15 cellular contexts compared by ENCODE assay signal in genomic region chr9:79224672-79225433, GRCh38.
A peak's percentile ranks its signal among the peaks of the same experiment; 100 is the strongest.
DNase-seq lines count a peak whose midpoint lies in the region; ATAC-seq, FAIRE-seq and TF ChIP-seq lines count a peak whose summit lies in the region.
"Had no signal": no experiment of that assay in that cellular context is flagged by ENCODE, and none has a peak within 500 bp of the region (broad histone marks: within the 10 kb centered on the region; RNA-seq: fewer than 3 reads in every experiment).

No MANE protein-coding gene starts in this region.

- H3K9me3 ChIP-seq in A549 = peaks cover 3% of the 10 kb centered on the region; the same call in 1 of the 3 replicates
- H3K9me3 ChIP-seq in SK-N-SH = no peaks in the 10 kb centered on the region
- H3K9me3 ChIP-seq in spleen = no peaks in the 10 kb centered on the region

- intact Hi-C loops in spleen (cut with DNase I; ENCODE audit: low total_unique reads) = no loop called here
- intact Hi-C loops in activated CD4-positive, alpha-beta T cell treated with anti-CD3 and anti-CD28 coated beads, Interleukin-2, amount 10 ng/mL, durations not matched to agents 24 days and 14 days (cut with micrococcal nuclease) = no loop called here

- no peak for TF ChIP-seq CTCF in A549 (IDR thresholded peaks at IDR 0.05)
- TF ChIP-seq CTCF in SK-N-SH (IDR thresholded peaks at IDR 0.05) = no peak
- no peak for TF ChIP-seq CTCF in spleen (IDR thresholded peaks at IDR 0.05 in 8 of 11, conservative IDR thresholded peaks at IDR 0.05 in 3 of 11)

- peaks cover 0 to 4% of the 10 kb centered on the region in 2 experiments for H3K36me3 ChIP-seq in SK-N-SH (replicated peaks in 1 of 2; ENCODE audit: control insufficient read depth in 1 of 2, insufficient read depth in 2 of 2, low read length in 1 of 2)
- H3K36me3 ChIP-seq in spleen = no peaks in the 10 kb centered on the region

- H3K27me3 Mint-ChIP-seq in activated CD4-positive, alpha-beta T cell treated with anti-CD3 and anti-CD28 coated beads, Interleukin-2, amount 10 ng/mL, durations not matched to agents 24 days and 14 days = no peaks in the 10 kb centered on the region

- no peaks in the 10 kb centered on the region for H4K20me1 ChIP-seq in SK-N-SH (ENCODE audit: insufficient read depth)

- WGBS in A549 (ENCODE audit: missing lambda C conversion rate) = 61% methylated on average over 3 of the region's 3 CpGs
- WGBS in SK-N-SH (ENCODE audit: low lambda C conversion rate) = 35% methylated on average over 3 of the region's 3 CpGs
- 79 to 84% (median 80%) methylated on average over 3 of the region's 3 CpGs for WGBS in spleen, 5 donors

- CTCF ChIA-PET in A549 (lab: Yijun Ruan, JAX) (interaction anchor here (1.2 kb wide), 1 partner anchor 9 kb away, joined by 3 read pairs; no protein-coding TSS in a partner anchor), SK-N-SH (lab: Yijun Ruan, JAX) (interaction anchor here (1.3 kb wide), 1 partner anchor 11 kb away, joined by 4 read pairs; no protein-coding TSS in a partner anchor)

- DNase-seq in A549 (ENCODE audit: low read depth in 1 of 2, low spot score in 1 of 2) (peak; percentile 5 to 36), H4 (ENCODE audit: low spot score) (peak; percentile 55), SK-N-SH (no peak), fibroblast of the conjunctiva (ENCODE audit: low read depth) (peak; percentile 86), spleen (no peak)
- no peak for DNase-seq in activated CD4-positive, alpha-beta T cell treated with anti-CD3 and anti-CD28 coated beads, Interleukin-2, amount 10 ng/mL, durations not matched to agents 24 days and 14 days
- DNase-seq: activated CD8-positive, alpha-beta memory T cell treated with anti-CD3 and anti-CD28 coated beads, Interleukin-2, amount 50 U/mL, for 4 hours; C1 segment of cervical spinal cord; effector CD8-positive, alpha-beta T cell; H9; NCI-H2081; PC-9; right cardiac atrium had no signal

- no peak for TF ChIP-seq POLR2A in A549 (IDR thresholded peaks at IDR 0.05; ENCODE audit: low read length)
- TF ChIP-seq POLR2A in spleen (IDR thresholded peaks at IDR 0.05) = no peak

- H3K4me2 ChIP-seq in A549 (peak overlapping the region; percentile 3; the same call in 1 of the 3 replicates), SK-N-SH (no peak overlapping the region)
- H3K4me2 ChIP-seq: PC-9 had no signal

- no peak for FAIRE-seq in A549 (lab: Jason Lieb, UNC)

- no peaks in the 10 kb centered on the region for H3K9me3 Mint-ChIP-seq in activated CD4-positive, alpha-beta T cell treated with anti-CD3 and anti-CD28 coated beads, Interleukin-2, amount 10 ng/mL, durations not matched to agents 24 days and 14 days

- peaks cover 29% of the 10 kb centered on the region for H3F3A ChIP-seq in SK-N-SH (replicated peaks; ENCODE audit: insufficient read depth)

- POLR2A ChIA-PET in A549 (lab: Yijun Ruan, JAX) (no interaction called here), SK-N-SH (lab: Yijun Ruan, JAX) (no interaction called here)

- H3K27ac Mint-ChIP-seq in activated CD4-positive, alpha-beta T cell treated with anti-CD3 and anti-CD28 coated beads, Interleukin-2, amount 10 ng/mL, durations not matched to agents 24 days and 14 days = no peak overlapping the region
- H3K27ac Mint-ChIP-seq: H9 had no signal

- no peak for TF ChIP-seq EP300 in A549 (IDR thresholded peaks at IDR 0.05)
- TF ChIP-seq EP300 in SK-N-SH (IDR thresholded peaks at IDR 0.05; ENCODE audit: borderline replicate concordance in 1 of 2, low read depth in 1 of 2, low read length in 1 of 2) = peak in 1 of 2 experiments; percentile 79; a peak in 1 of 4 replicates

- H3K4me1 ChIP-seq in A549 (peaks cover 15% of the 10 kb centered on the region; the same call in 2 of the 3 replicates), SK-N-SH (ENCODE audit: control insufficient read depth in 1 of 2, insufficient read depth in 2 of 2, low read depth in 1 of 2, low read length in 1 of 2) (no peaks in the 10 kb centered on the region), spleen (no peaks in the 10 kb centered on the region)

- H2AFZ ChIP-seq in SK-N-SH (ENCODE audit: low read depth) = no peak overlapping the region
- H2AFZ ChIP-seq: PC-9 had no signal

- H3K4me3 ChIP-seq in A549 = no peak overlapping the region
- no peak overlapping the region for H3K4me3 ChIP-seq in SK-N-SH (ENCODE audit: low read depth in 2 of 2, low read length in 1 of 2)
- no peak overlapping the region for H3K4me3 ChIP-seq in spleen
- H3K4me3 ChIP-seq: PC-9 had no signal

- H3K27me3 ChIP-seq in SK-N-SH (ENCODE audit: insufficient read depth) (no peaks in the 10 kb centered on the region), spleen (replicated peaks in 1 of 7) (no peaks in the 10 kb centered on the region)

- no peaks in the 10 kb centered on the region for H3K9me2 ChIP-seq in SK-N-SH

- no peak overlapping the region for H3K4me3 Mint-ChIP-seq in activated CD4-positive, alpha-beta T cell treated with anti-CD3 and anti-CD28 coated beads, Interleukin-2, amount 10 ng/mL, durations not matched to agents 24 days and 14 days
- H3K4me3 Mint-ChIP-seq: H9 had no signal

- H3K36me3 Mint-ChIP-seq in activated CD4-positive, alpha-beta T cell treated with anti-CD3 and anti-CD28 coated beads, Interleukin-2, amount 10 ng/mL, durations not matched to agents 24 days and 14 days (ENCODE audit: low read depth) = no peaks in the 10 kb centered on the region

- ATAC-seq in A549 = peak; percentile 73 to 89
- ATAC-seq in HG02870 (IDR thresholded peaks at IDR 0.05; ENCODE audit: unreplicated experiment) = no peak
- ATAC-seq in GM19397 (IDR thresholded peaks at IDR 0.05; ENCODE audit: unreplicated experiment) = no peak
- ATAC-seq: right cardiac atrium had no signal

- TF ChIP-seq RAD21 in A549 (conservative IDR thresholded peaks at IDR 0.05 in 1 of 2, IDR thresholded peaks at IDR 0.05 in 1 of 2) (no peak), SK-N-SH (IDR thresholded peaks at IDR 0.05; ENCODE audit: low read length) (no peak)

- no peak overlapping the region for H3K9ac ChIP-seq in SK-N-SH

- no peaks in the 10 kb centered on the region for H3K79me2 ChIP-seq in SK-N-SH (ENCODE audit: insufficient read depth)

- no peaks in the 10 kb centered on the region for H3K4me1 Mint-ChIP-seq in activated CD4-positive, alpha-beta T cell treated with anti-CD3 and anti-CD28 coated beads, Interleukin-2, amount 10 ng/mL, durations not matched to agents 24 days and 14 days
- H3K4me1 Mint-ChIP-seq: H9 had no signal

- H3K27ac ChIP-seq in A549 (peak overlapping the region in 1 of 2 experiments; percentile 41; a peak in 1 of 6 replicates), SK-N-SH (ENCODE audit: low read depth in 2 of 2, low read length in 1 of 2) (peak overlapping the region; percentile 16 to 48; a peak in 3 of 4 replicates), spleen (no peak overlapping the region)
- H3K27ac ChIP-seq: PC-9 had no signal

TF ChIP-seq in A549, 52 proteins besides CTCF, POLR2A, EP300 and RAD21:
- TF ChIP-seq FOSL2 (IDR thresholded peaks at IDR 0.05) = peak; percentile 44; the same call in 1 of the 2 replicates
- peak; percentile 51 for TF ChIP-seq FOSL2 (CRISPR knock-in tag; IDR thresholded peaks at IDR 0.05)
- TF ChIP-seq, protein P1, sequence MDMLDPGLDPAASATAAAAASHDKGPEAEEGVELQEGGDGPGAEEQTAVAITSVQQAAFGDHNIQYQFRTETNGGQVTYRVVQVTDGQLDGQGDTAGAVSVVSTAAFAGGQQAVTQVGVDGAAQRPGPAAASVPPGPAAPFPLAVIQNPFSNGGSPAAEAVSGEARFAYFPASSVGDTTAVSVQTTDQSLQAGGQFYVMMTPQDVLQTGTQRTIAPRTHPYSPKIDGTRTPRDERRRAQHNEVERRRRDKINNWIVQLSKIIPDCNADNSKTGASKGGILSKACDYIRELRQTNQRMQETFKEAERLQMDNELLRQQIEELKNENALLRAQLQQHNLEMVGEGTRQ (IDR thresholded peaks at IDR 0.05) = no peak
- peak; percentile 30; the same call in 1 of the 2 replicates for TF ChIP-seq JUNB (IDR thresholded peaks at IDR 0.05)
- TF ChIP-seq CEBPB (IDR thresholded peaks at IDR 0.05) = peak; percentile 63 to 73; a peak in 3 of 4 replicates
- TF ChIP-seq SREBF2 (IDR thresholded peaks at IDR 0.05) = no peak

TF ChIP-seq in SK-N-SH, 30 proteins besides CTCF, POLR2A, EP300 and RAD21 (continues in another document):
- TF ChIP-seq JUND (IDR thresholded peaks at IDR 0.05) (peak; percentile 76), FOSL2 (IDR thresholded peaks at IDR 0.05; ENCODE audit: borderline replicate concordance, low read depth) (peak; percentile 84), REST (IDR thresholded peaks at IDR 0.05; ENCODE audit: low read depth, low read length) (no peak), RXRA (IDR thresholded peaks at IDR 0.05; ENCODE audit: borderline replicate concordance, low read depth) (0 out of 2 replicates have a peak, but pooled peaks have one; percentile 31), PBX3 (IDR thresholded peaks at IDR 0.05) (peak; percentile 84)

Comparison
In these comparisons a context has a peak if more than half of its experiments do, and no peak if none do; other contexts are left out.
1. ATAC-seq: peak in A549 (2 of 2); none in HG02870 (single experiment) and GM19397 (single experiment).
2. DNase-seq: peak in A549 (2 of 2), H4 (single experiment) and fibroblast of the conjunctiva (single experiment); none in SK-N-SH (single experiment), spleen (single experiment) and activated CD4-positive, alpha-beta T cell treated with anti-CD3 and anti-CD28 coated beads, Interleukin-2, amount 10 ng/mL, durations not matched to agents 24 days and 14 days (single experiment).
3. H3K27ac ChIP-seq: peak in SK-N-SH (2 of 2); none in spleen (0 of 8).
4. Of the 12 proteins assayed by ChIP-seq in both A549 and SK-N-SH: peak only in A549: none; only in SK-N-SH: PBX3; in both: FOSL2; in neither: 9; mixed calls (peak in some experiments, not most) for 1.